ENCODE assay signal across 21 cellular contexts in genomic region chr6:63714091-63714490, GRCh38.
A peak's percentile ranks its signal among the peaks of the same experiment; 100 is the strongest.
DNase-seq lines count a peak whose midpoint lies in the region; ATAC-seq lines count a peak whose summit lies in the region.
"Had no signal": no experiment of that assay in that cellular context is flagged by ENCODE, and none has a peak within 500 bp of the region (broad histone marks: within the 10 kb centered on the region; RNA-seq: fewer than 3 reads in every experiment).

No MANE protein-coding gene starts in this region.

- ATAC-seq in GM18502 (IDR thresholded peaks at IDR 0.05; ENCODE audit: poor library complexity, unreplicated experiment) (peak; percentile 55), GM19025 (IDR thresholded peaks at IDR 0.05; ENCODE audit: low read depth, unreplicated experiment) (peak; percentile 56), HG02938 (IDR thresholded peaks at IDR 0.05; ENCODE audit: unreplicated experiment) (peak; percentile 53), HG03460 (IDR thresholded peaks at IDR 0.05; ENCODE audit: unreplicated experiment) (peak; percentile 59)
- ATAC-seq: CD8-positive, alpha-beta T cell had no signal

- DNase-seq in occipital lobe (lab: John Stamatoyannopoulos, UW), result no peak
- no peak for DNase-seq in stimulated activated CD4-positive, alpha-beta T cell treated with anti-CD3 and anti-CD28 coated beads, Interleukin-15, amount 100 ng/mL, for 24 hours
- no peak for DNase-seq in GF-D8 (lab: John Stamatoyannopoulos, UW)
- no peak for DNase-seq in T1000 (lab: John Stamatoyannopoulos, UW)
- DNase-seq: Calu3; CD8-positive, alpha-beta T cell; IMR-90; Karpas-422; NCI-H1417 treated with DMSO at 0.1 percent for 48 hours; NCI-H1930; NCI-H226; NCI-H524; NCI-H82; PC-9; SIG-M5; T-helper 1 cell; T-helper 9 cell had no signal
